ENCODE assay signal across 26 cellular contexts in genomic region chr15:75360856-75361255, GRCh38. TPM values are rescaled to one million over a fixed set of nuclear protein-coding genes. Genes with fewer than 3 reads are reported as not detected.
DNase-seq lines count a peak whose midpoint lies in the region; ATAC-seq, FAIRE-seq and TF ChIP-seq lines count a peak whose summit lies in the region.
"Had no signal": no experiment of that assay in that cellular context is flagged by ENCODE, and none has a peak within 500 bp of the region (broad histone marks: within the 10 kb centered on the region; RNA-seq: fewer than 3 reads in every experiment).

No MANE protein-coding gene starts in this region.

- H3K27ac ChIP-seq in adrenal gland = peak overlapping the region in 4 of 5 donors; percentile 65 to 85 (median 76)
- no peak overlapping the region for H3K27ac ChIP-seq in kidney (ENCODE audit: low read depth in 2 of 2, low read length in 2 of 2)
- H3K27ac ChIP-seq: A549, PC-9 had no signal

- 89 to 94% (median 92%) methylated on average over 1 to 7 of the region's 7 CpGs for WGBS in adrenal gland, 4 donors

- H3K36me3 ChIP-seq in adrenal gland (replicated peaks in 1 of 2) (peaks cover 0 to 77% of the 10 kb centered on the region in 2 donors), kidney (ENCODE audit: control insufficient read depth in 1 of 2, insufficient read depth in 2 of 2, low read length in 2 of 2) (peaks cover 30 to 36% of the 10 kb centered on the region in 2 donors)

- H3K27me3 Mint-ChIP-seq in activated naive CD8-positive, alpha-beta T cell treated with anti-CD3 and anti-CD28 coated beads, Interleukin-2, amount 10 ng/mL, durations not matched to agents 7 days and 5 days = no peaks in the 10 kb centered on the region
- no peaks in the 10 kb centered on the region for H3K27me3 Mint-ChIP-seq in activated naive CD8-positive, alpha-beta T cell treated with anti-CD3 and anti-CD28 coated beads for 36 hours
- no peaks in the 10 kb centered on the region for H3K27me3 Mint-ChIP-seq in type B pancreatic cell
- H3K27me3 Mint-ChIP-seq in mesothelial cell of epicardium (ENCODE audit: low read depth) = no peaks in the 10 kb centered on the region
- H3K27me3 Mint-ChIP-seq: CD4-positive, alpha-beta T cell had no signal

- POLR2A ChIA-PET in activated naive CD8-positive, alpha-beta T cell treated with anti-CD3 and anti-CD28 coated beads, Interleukin-2, amount 10 ng/mL, durations not matched to agents 7 days and 5 days (lab: Charles Lee) = no interaction called here

- no peak overlapping the region for H3K4me3 Mint-ChIP-seq in activated naive CD8-positive, alpha-beta T cell treated with anti-CD3 and anti-CD28 coated beads, Interleukin-2, amount 10 ng/mL, durations not matched to agents 7 days and 5 days
- H3K4me3 Mint-ChIP-seq in activated naive CD8-positive, alpha-beta T cell treated with anti-CD3 and anti-CD28 coated beads for 36 hours = no peak overlapping the region
- H3K4me3 Mint-ChIP-seq in type B pancreatic cell (no peak overlapping the region), mesothelial cell of epicardium (no peak overlapping the region)
- H3K4me3 Mint-ChIP-seq: CD4-positive, alpha-beta T cell; GM23338; H9; HFFc6 had no signal

- FAIRE-seq in kidney (lab: Jason Lieb, UNC) = no peak
- FAIRE-seq: A549, G401.6 had no signal

- intact Hi-C loops in adrenal gland (cut with DNase I) = no loop called here
- intact Hi-C loops in kidney (cut with DNase I) = no loop called here

- DNase-seq in activated naive CD8-positive, alpha-beta T cell treated with anti-CD3 and anti-CD28 coated beads, Interleukin-2, amount 10 ng/mL, durations not matched to agents 7 days and 5 days = no peak
- DNase-seq in activated naive CD8-positive, alpha-beta T cell treated with anti-CD3 and anti-CD28 coated beads for 36 hours = no peak
- DNase-seq in adrenal gland = peak in 2 of 7 donors; percentile 30 to 54
- DNase-seq in kidney = peak; percentile 70
- peak; percentile 61 for DNase-seq in type B pancreatic cell (ENCODE audit: extremely low spot score, unreplicated experiment)
- DNase-seq in NOMO-1 treated with DMSO at 0.1 percent for 48 hours (lab: John Stamatoyannopoulos, UW; ENCODE audit: unreplicated experiment) = no peak
- no peak for DNase-seq in mesothelial cell of epicardium (ENCODE audit: low spot score in 2 of 2, unreplicated experiment in 2 of 2)
- DNase-seq: AML-193; Caco-2; CD4-positive, alpha-beta T cell; H9; HFFc6; KG1; MG63; NCI-H1105 treated with DMSO at 0.1 percent for 48 hours; NCI-H2029; NCI-H446; NCI-H524 treated with DMSO at 0.1 percent for 48 hours; NCI-H82; NK-92 treated with Interleukin-12 subunit alpha and Interleukin-12 subunit beta, amount 100 ng/mL, for 24 hours; PC-9; Right ventricle myocardium superior had no signal

- ATAC-seq in activated naive CD8-positive, alpha-beta T cell treated with anti-CD3 and anti-CD28 coated beads, Interleukin-2, amount 10 ng/mL, durations not matched to agents 7 days and 5 days (ENCODE audit: low read depth) = no peak
- ATAC-seq: GM23338 had no signal

- peaks cover 22 to 34% of the 10 kb centered on the region in 2 donors for H3K4me1 ChIP-seq in adrenal gland (replicated peaks in 1 of 2)
- no peaks in the 10 kb centered on the region for H3K4me1 ChIP-seq in kidney (ENCODE audit: control insufficient read depth in 1 of 2, insufficient read depth in 1 of 2, low read depth in 1 of 2, low read length in 2 of 2)
- H3K4me1 ChIP-seq: A549, Caco-2 had no signal

- no peak overlapping the region for H3K9ac ChIP-seq in kidney (ENCODE audit: low read length in 2 of 2)
- H3K9ac ChIP-seq: BLaER1 treated with 17β-estradiol and CSF1 and Interleukin-3, amounts not matched to agents 10 nM and 100 nM had no signal

- H3K4me3 ChIP-seq in adrenal gland (no peak overlapping the region), kidney (ENCODE audit: low read length in 2 of 2) (no peak overlapping the region)
- H3K4me3 ChIP-seq: A549; BLaER1 treated with 17β-estradiol and CSF1 and Interleukin-3, amounts not matched to agents 10 nM and 100 nM; GM23338; MG63; PC-9 had no signal

- no peaks in the 10 kb centered on the region for H3K9me3 Mint-ChIP-seq in activated naive CD8-positive, alpha-beta T cell treated with anti-CD3 and anti-CD28 coated beads, Interleukin-2, amount 10 ng/mL, durations not matched to agents 7 days and 5 days
- no peaks in the 10 kb centered on the region for H3K9me3 Mint-ChIP-seq in activated naive CD8-positive, alpha-beta T cell treated with anti-CD3 and anti-CD28 coated beads for 36 hours
- H3K9me3 Mint-ChIP-seq in type B pancreatic cell = no peaks in the 10 kb centered on the region
- no peaks in the 10 kb centered on the region for H3K9me3 Mint-ChIP-seq in mesothelial cell of epicardium
- H3K9me3 Mint-ChIP-seq: CD4-positive, alpha-beta T cell; GM23338; H9; HFFc6 had no signal

- no peak for TF ChIP-seq CTCF in adrenal gland (IDR thresholded peaks at IDR 0.05)
- TF ChIP-seq CTCF in kidney (IDR thresholded peaks at IDR 0.05; ENCODE audit: borderline replicate concordance, extremely low read depth, insufficient read depth) = no peak
- no peak for TF ChIP-seq CTCF in type B pancreatic cell (conservative IDR thresholded peaks at IDR 0.05)
- TF ChIP-seq CTCF in mesothelial cell of epicardium (IDR thresholded peaks at IDR 0.05; ENCODE audit: unreplicated experiment) = no peak

- peaks cover 3% of the 10 kb centered on the region for H3K4me1 Mint-ChIP-seq in activated naive CD8-positive, alpha-beta T cell treated with anti-CD3 and anti-CD28 coated beads, Interleukin-2, amount 10 ng/mL, durations not matched to agents 7 days and 5 days
- no peaks in the 10 kb centered on the region for H3K4me1 Mint-ChIP-seq in activated naive CD8-positive, alpha-beta T cell treated with anti-CD3 and anti-CD28 coated beads for 36 hours
- no peaks in the 10 kb centered on the region for H3K4me1 Mint-ChIP-seq in type B pancreatic cell (ENCODE audit: unreplicated experiment)
- H3K4me1 Mint-ChIP-seq in mesothelial cell of epicardium = no peaks in the 10 kb centered on the region
- H3K4me1 Mint-ChIP-seq: GM23338, H9 had no signal

- TF ChIP-seq POLR2A in adrenal gland (IDR thresholded peaks at IDR 0.05) = no peak

- H3K27me3 ChIP-seq in adrenal gland = no peaks in the 10 kb centered on the region
- H3K27me3 ChIP-seq: BLaER1 treated with 17β-estradiol and CSF1 and Interleukin-3, amounts not matched to agents 10 nM and 100 nM; MG63 had no signal

- peak overlapping the region; percentile 35 for H3K27ac Mint-ChIP-seq in activated naive CD8-positive, alpha-beta T cell treated with anti-CD3 and anti-CD28 coated beads, Interleukin-2, amount 10 ng/mL, durations not matched to agents 7 days and 5 days
- no peak overlapping the region for H3K27ac Mint-ChIP-seq in activated naive CD8-positive, alpha-beta T cell treated with anti-CD3 and anti-CD28 coated beads for 36 hours
- H3K27ac Mint-ChIP-seq in type B pancreatic cell (no peak overlapping the region), mesothelial cell of epicardium (no peak overlapping the region)
- H3K27ac Mint-ChIP-seq: CD4-positive, alpha-beta T cell; GM23338; HFFc6 had no signal

- peaks cover 9% of the 10 kb centered on the region for H3K36me3 Mint-ChIP-seq in activated naive CD8-positive, alpha-beta T cell treated with anti-CD3 and anti-CD28 coated beads, Interleukin-2, amount 10 ng/mL, durations not matched to agents 7 days and 5 days
- H3K36me3 Mint-ChIP-seq in activated naive CD8-positive, alpha-beta T cell treated with anti-CD3 and anti-CD28 coated beads for 36 hours = peaks cover 8% of the 10 kb centered on the region
- H3K36me3 Mint-ChIP-seq in type B pancreatic cell = no peaks in the 10 kb centered on the region
- H3K36me3 Mint-ChIP-seq in mesothelial cell of epicardium = peaks cover 1% of the 10 kb centered on the region

- H3K9me3 ChIP-seq in adrenal gland (replicated peaks in 1 of 3) (no peaks in the 10 kb centered on the region), kidney (ENCODE audit: control insufficient read depth in 1 of 2, low read length in 2 of 2) (no peaks in the 10 kb centered on the region)
- H3K9me3 ChIP-seq: A549; BLaER1 treated with 17β-estradiol and CSF1 and Interleukin-3, amounts not matched to agents 10 nM and 100 nM; Caco-2; MG63 had no signal

RNA-seq across cellular contexts. Expression of gene MAN2C1, which starts 7.6 kb away (rescaled TPM):
- total RNA-seq in activated naive CD8-positive, alpha-beta T cell treated with anti-CD3 and anti-CD28 coated beads, Interleukin-2, amount 10 ng/mL, durations not matched to agents 7 days and 5 days = 100 to 1,000 TPM; 232 to 235 TPM
- 100 to 1,000 TPM; 123 to 135 TPM for total RNA-seq in activated naive CD8-positive, alpha-beta T cell treated with anti-CD3 and anti-CD28 coated beads for 36 hours
- total RNA-seq in adrenal gland (100 to 1,000 TPM; 118 to 353 (median 251) TPM), kidney (246 TPM), type B pancreatic cell (ENCODE audit: low replicate concordance) (143 and 220 TPM in 2 replicates), mesothelial cell of epicardium (243 to 264 TPM (median 251 TPM) in 3 replicates)
- polyA plus RNA-seq in adrenal gland (1,000 to 10,000 TPM in 1 of 3 donors, 100 to 1,000 TPM in 1, 10 to 100 TPM in 1; 46.8 to 1,091 (median 874) TPM), kidney (ENCODE audit: insufficient read depth, low read depth, low replicate concordance) (126 TPM)

RNA-seq across cellular contexts. Expression of gene NEIL1, which starts 14.0 kb away (rescaled TPM):
- total RNA-seq in activated naive CD8-positive, alpha-beta T cell treated with anti-CD3 and anti-CD28 coated beads, Interleukin-2, amount 10 ng/mL, durations not matched to agents 7 days and 5 days = 1 to 10 TPM; 8.6 to 9.8 TPM
- 1 to 10 TPM; 5.4 to 7.3 TPM for total RNA-seq in activated naive CD8-positive, alpha-beta T cell treated with anti-CD3 and anti-CD28 coated beads for 36 hours
- total RNA-seq in adrenal gland = 100 to 1,000 TPM in 2 of 8 donors, 10 to 100 TPM in 6; 16.7 to 123 (median 61.2) TPM
- polyA plus RNA-seq in adrenal gland = 100 to 1,000 TPM in 2 of 3 donors, 1 to 10 TPM in 1; 6.3 to 208 (median 142) TPM
- total RNA-seq in kidney = 42.9 TPM
- 22.6 TPM for polyA plus RNA-seq in kidney (ENCODE audit: insufficient read depth, low read depth, low replicate concordance)
- total RNA-seq in type B pancreatic cell (ENCODE audit: low replicate concordance) = 30.7 and 40.4 TPM in 2 replicates
- 58.7 to 67.9 TPM (median 64.5 TPM) in 3 replicates for total RNA-seq in mesothelial cell of epicardium

RNA-seq across cellular contexts. Expression of gene COMMD4, which starts 25.0 kb away (rescaled TPM):
- total RNA-seq in activated naive CD8-positive, alpha-beta T cell treated with anti-CD3 and anti-CD28 coated beads, Interleukin-2, amount 10 ng/mL, durations not matched to agents 7 days and 5 days = 10 to 100 TPM; 78.2 to 79.3 TPM
- total RNA-seq in activated naive CD8-positive, alpha-beta T cell treated with anti-CD3 and anti-CD28 coated beads for 36 hours = 10 to 100 TPM; 92.7 to 97.4 TPM
- total RNA-seq in adrenal gland (100 to 1,000 TPM in 5 of 8 donors, 10 to 100 TPM in 3; 91.1 to 153 (median 124) TPM), kidney (67.6 TPM), type B pancreatic cell (ENCODE audit: low replicate concordance) (73.8 and 97.7 TPM in 2 replicates), mesothelial cell of epicardium (64.1 to 70.5 TPM (median 69.1 TPM) in 3 replicates)
- polyA plus RNA-seq in adrenal gland (100 to 1,000 TPM in 2 of 3 donors, 10 to 100 TPM in 1; 35.9 to 254 (median 210) TPM), kidney (ENCODE audit: insufficient read depth, low read depth, low replicate concordance) (162 TPM)

Comparison
In these comparisons a context has a peak if more than half of its experiments do, and no peak if none do; other contexts are left out.
1. DNase-seq: peak in kidney (single experiment) and type B pancreatic cell (single experiment); none in activated naive CD8-positive, alpha-beta T cell treated with anti-CD3 and anti-CD28 coated beads, Interleukin-2, amount 10 ng/mL, durations not matched to agents 7 days and 5 days (single experiment), activated naive CD8-positive, alpha-beta T cell treated with anti-CD3 and anti-CD28 coated beads for 36 hours (single experiment), NOMO-1 treated with DMSO at 0.1 percent for 48 hours (single experiment) and mesothelial cell of epicardium (0 of 2).
2. H3K27ac ChIP-seq: peak in adrenal gland (4 of 5); none in kidney (0 of 2).